ENCODE assay signal across 8 cellular contexts in genomic region chr1:156104065-156104810, GRCh38. TPM values are rescaled to one million over a fixed set of nuclear protein-coding genes. Genes with fewer than 3 reads are reported as not detected.
DNase-seq lines count a peak whose midpoint lies in the region; ATAC-seq and TF ChIP-seq lines count a peak whose summit lies in the region.

No MANE protein-coding gene starts in this region.

- no peak for TF ChIP-seq CTCF in left ventricle myocardium inferior (IDR thresholded peaks at IDR 0.05; ENCODE audit: borderline replicate concordance)
- TF ChIP-seq CTCF in gastrocnemius medialis (IDR thresholded peaks at IDR 0.05 in 4 of 5, conservative IDR thresholded peaks at IDR 0.05 in 1 of 5): no peak

- no peaks in the 10 kb centered on the region for H3K9me3 Mint-ChIP-seq in activated naive CD4-positive, alpha-beta T cell treated with anti-CD3 and anti-CD28 coated beads for 36 hours

- CTCF ChIA-PET in activated naive CD4-positive, alpha-beta T cell treated with anti-CD3 and anti-CD28 coated beads for 36 hours (lab: Charles Lee): interaction anchor here (0.7 to 4.1 kb wide), 5 partner anchors 9 to 27 kb away, joined by 3 to 38 read pairs (median 5); partner anchors contain the start of gene LMNA

- H3K27ac ChIP-seq in left ventricle myocardium inferior (replicated peaks): peak overlapping the region; percentile 98
- H3K27ac ChIP-seq in gastrocnemius medialis: peak overlapping the region; percentile 96 to 99 (median 98)

- H3K36me3 ChIP-seq in left ventricle myocardium inferior (no peaks in the 10 kb centered on the region), gastrocnemius medialis (no peaks in the 10 kb centered on the region)

- TF ChIP-seq POLR2A in gastrocnemius medialis (IDR thresholded peaks at IDR 0.05): no peak

- H3K27me3 ChIP-seq in left ventricle myocardium inferior (ENCODE audit: low read depth) (no peaks in the 10 kb centered on the region), gastrocnemius medialis (no peaks in the 10 kb centered on the region)

- peaks cover 61% of the 10 kb centered on the region for H3K4me1 Mint-ChIP-seq in activated naive CD4-positive, alpha-beta T cell treated with anti-CD3 and anti-CD28 coated beads for 36 hours (ENCODE audit: low read depth)

- peak overlapping the region; percentile 63 for H3K27ac Mint-ChIP-seq in activated naive CD4-positive, alpha-beta T cell treated with anti-CD3 and anti-CD28 coated beads for 36 hours

- ATAC-seq in gastrocnemius medialis: no peak
- no peak for ATAC-seq in HG03354 (IDR thresholded peaks at IDR 0.05; ENCODE audit: poor library complexity, severe bottlenecking, unreplicated experiment)

- peak; percentile 48 for DNase-seq in activated naive CD4-positive, alpha-beta T cell treated with anti-CD3 and anti-CD28 coated beads for 36 hours
- DNase-seq in activated naive CD4-positive, alpha-beta T cell treated with anti-CD3 and anti-CD28 coated beads, Interleukin-2, amount 50 U/mL, for 16 hours: no peak
- DNase-seq in NCI-H69 (lab: John Stamatoyannopoulos, UW) (peak; percentile 96), amniotic epithelial cell (ENCODE audit: low read depth) (peak; percentile 69), left ventricle myocardium inferior (peak; percentile 69), gastrocnemius medialis (peak in 1 of 2 donors; percentile 37), iPS-NIHi11 (ENCODE audit: low spot score) (no peak)

- H3K36me3 Mint-ChIP-seq in activated naive CD4-positive, alpha-beta T cell treated with anti-CD3 and anti-CD28 coated beads for 36 hours (ENCODE audit: low read depth): no peaks in the 10 kb centered on the region

- H3K9me3 ChIP-seq in left ventricle myocardium inferior (replicated peaks) (no peaks in the 10 kb centered on the region), gastrocnemius medialis (no peaks in the 10 kb centered on the region)

- in situ Hi-C loops in gastrocnemius medialis (cut with MboI; ENCODE audit: low sequenced_read_pairs in 4 of 4): loop anchor here in 1 of 4 donors (25.0 kb wide), 1 partner anchor 383 kb away; no protein-coding TSS in a partner anchor

- H3K4me3 Mint-ChIP-seq in activated naive CD4-positive, alpha-beta T cell treated with anti-CD3 and anti-CD28 coated beads for 36 hours: no peak overlapping the region

- H3K27me3 Mint-ChIP-seq in activated naive CD4-positive, alpha-beta T cell treated with anti-CD3 and anti-CD28 coated beads for 36 hours (ENCODE audit: low read depth): peaks cover 16% of the 10 kb centered on the region

- H3K4me1 ChIP-seq in left ventricle myocardium inferior (peaks cover 86% of the 10 kb centered on the region), gastrocnemius medialis (peaks cover 61 to 69% of the 10 kb centered on the region in 2 donors)

- H3K4me3 ChIP-seq in left ventricle myocardium inferior (peak overlapping the region; percentile 28), gastrocnemius medialis (no peak overlapping the region)

- intact Hi-C loops in activated naive CD4-positive, alpha-beta T cell treated with anti-CD3 and anti-CD28 coated beads for 36 hours (cut with micrococcal nuclease): no loop called here
- intact Hi-C loops in left ventricle myocardium inferior (cut with micrococcal nuclease): no loop called here
- intact Hi-C loops in gastrocnemius medialis (cut with DNase I; ENCODE audit: low total_unique reads): loop anchor here (10.0 kb wide), 1 partner anchor 361 kb away; no protein-coding TSS in a partner anchor

RNA-seq across cellular contexts. Expression of gene LMNA, which starts 10.3 kb away (rescaled TPM):
- 10 to 100 TPM; 62.1 to 62.6 TPM for total RNA-seq in activated naive CD4-positive, alpha-beta T cell treated with anti-CD3 and anti-CD28 coated beads for 36 hours
- total RNA-seq in left ventricle myocardium inferior (236 TPM), gastrocnemius medialis (100 to 1,000 TPM; 143 to 244 (median 220) TPM)

RNA-seq across cellular contexts. Expression of gene MEX3A, which starts 22.0 kb away (rescaled TPM):
- under 1 TPM; 0.22 to 0.36 TPM for total RNA-seq in activated naive CD4-positive, alpha-beta T cell treated with anti-CD3 and anti-CD28 coated beads for 36 hours
- 0.16 TPM for total RNA-seq in left ventricle myocardium inferior
- total RNA-seq in gastrocnemius medialis: not detected

RNA-seq across cellular contexts. Expression of gene RAB25, which starts 43.3 kb away (rescaled TPM):
- 1 to 10 TPM; 1.3 TPM for total RNA-seq in activated naive CD4-positive, alpha-beta T cell treated with anti-CD3 and anti-CD28 coated beads for 36 hours
- total RNA-seq in left ventricle myocardium inferior (not detected), gastrocnemius medialis (1 to 10 TPM in 1 of 4 donors, not detected in 3; 1.2 TPM)

RNA-seq across cellular contexts. Expression of gene SEMA4A, which starts 49.1 kb away (rescaled TPM):
- 10 to 100 TPM; 17.4 to 17.5 TPM for total RNA-seq in activated naive CD4-positive, alpha-beta T cell treated with anti-CD3 and anti-CD28 coated beads for 36 hours
- total RNA-seq in left ventricle myocardium inferior: 1.0 TPM
- 1 to 10 TPM in 2 of 4 donors, under 1 TPM in 2; 0.29 to 2.4 (median 1.2) TPM for total RNA-seq in gastrocnemius medialis

RNA-seq across cellular contexts. Expression of gene LAMTOR2, which starts 49.7 kb away (rescaled TPM):
- 10 to 100 TPM; 54.9 to 55.9 TPM for total RNA-seq in activated naive CD4-positive, alpha-beta T cell treated with anti-CD3 and anti-CD28 coated beads for 36 hours
- total RNA-seq in left ventricle myocardium inferior: 55.0 TPM
- 10 to 100 TPM; 51.5 to 82.7 (median 72.6) TPM for total RNA-seq in gastrocnemius medialis

Comparison
In these comparisons a context has a peak if more than half of its experiments do, and no peak if none do; other contexts are left out.
1. DNase-seq: peak in activated naive CD4-positive, alpha-beta T cell treated with anti-CD3 and anti-CD28 coated beads for 36 hours (single experiment), NCI-H69 (single experiment), amniotic epithelial cell (single experiment) and left ventricle myocardium inferior (single experiment); none in activated naive CD4-positive, alpha-beta T cell treated with anti-CD3 and anti-CD28 coated beads, Interleukin-2, amount 50 U/mL, for 16 hours (single experiment) and iPS-NIHi11 (single experiment).